25 cellular contexts compared by ENCODE assay signal in the genomic region with DNA sequence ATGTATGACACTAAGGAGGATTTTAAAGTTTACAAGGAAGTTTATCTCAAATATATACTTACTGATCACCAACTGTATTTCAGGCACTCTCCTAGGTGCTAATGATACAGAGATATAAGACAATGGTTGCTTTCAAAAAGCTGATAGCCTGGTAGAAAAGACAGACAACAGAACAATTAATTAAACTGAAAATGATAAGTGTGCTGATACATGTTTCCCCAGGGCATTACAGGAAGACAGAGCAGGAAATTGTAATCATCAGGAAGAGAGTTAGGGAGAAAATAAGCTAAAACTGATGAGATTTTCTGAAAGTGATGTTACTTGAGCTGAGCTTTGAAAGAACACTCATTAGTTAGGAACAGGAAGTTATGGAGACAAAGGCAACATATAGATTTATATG.
"Had no signal": no experiment of that assay in that cellular context is flagged by ENCODE, and none has a peak within 500 bp of the region (broad histone marks: within the 10 kb centered on the region; RNA-seq: fewer than 3 reads in every experiment).

No MANE protein-coding gene starts in this region.

- H3K27ac ChIP-seq: ascending aorta had no signal

- H3K36me3 ChIP-seq: ascending aorta had no signal

- DNase-seq: activated B cell treated with CpG ODN at 0.5 μM for 24 hours; activated CD4-positive, alpha-beta T cell treated with anti-CD3 and anti-CD28 coated beads for 1 hour; activated CD4-positive, alpha-beta T cell treated with anti-CD3 and anti-CD28 coated beads, Interleukin-2, amount 10 ng/mL, durations not matched to agents 24 days and 14 days; activated CD4-positive, alpha-beta T cell treated with anti-CD3 and anti-CD28 coated beads, Interleukin-2, amount 50 U/mL, for 48 hours; activated CD8-positive, alpha-beta memory T cell treated with anti-CD3 and anti-CD28 coated beads, Interleukin-2, amount 10 ng/mL, durations not matched to agents 7 days and 5 days; activated effector memory CD4-positive, alpha-beta T cell treated with Interleukin-2 at 50 U/mL for 16 hours; activated naive CD4-positive, alpha-beta T cell; activated T-cell treated with anti-CD3 and anti-CD28 coated beads, Interleukin-2, amount 50 U/mL, for 24 hours; MM.1S; NCI-H1048; NCI-H146; NCI-H187 treated with DMSO at 0.1 percent for 48 hours; NCI-H345; NCI-H510A; NCI-H526 treated with DMSO at 0.1 percent for 48 hours; NCI-H82; OCI-M1; RPMI8226 had no signal

- H3K4me1 ChIP-seq: ascending aorta had no signal

- H3K9me3 ChIP-seq: ascending aorta had no signal

- H3K27me3 Mint-ChIP-seq: activated B cell treated with CpG ODN at 0.5 μM for 24 hours; activated CD4-positive, alpha-beta T cell treated with anti-CD3 and anti-CD28 coated beads, Interleukin-2, amount 10 ng/mL, durations not matched to agents 24 days and 14 days; activated CD8-positive, alpha-beta memory T cell treated with anti-CD3 and anti-CD28 coated beads, Interleukin-2, amount 10 ng/mL, durations not matched to agents 7 days and 5 days; activated naive CD4-positive, alpha-beta T cell treated with anti-CD3 and anti-CD28 coated beads, Interleukin-2, amount 50 U/mL, for 24 hours; activated T-cell treated with anti-CD3 and anti-CD28 coated beads, Interleukin-2, amount 50 U/mL, for 24 hours; brain had no signal

- H3K4me1 Mint-ChIP-seq: activated B cell treated with CpG ODN at 0.5 μM for 24 hours; activated CD4-positive, alpha-beta T cell treated with anti-CD3 and anti-CD28 coated beads, Interleukin-2, amount 10 ng/mL, durations not matched to agents 24 days and 14 days; activated CD8-positive, alpha-beta memory T cell treated with anti-CD3 and anti-CD28 coated beads, Interleukin-2, amount 10 ng/mL, durations not matched to agents 7 days and 5 days; activated naive CD4-positive, alpha-beta T cell treated with anti-CD3 and anti-CD28 coated beads, Interleukin-2, amount 50 U/mL, for 24 hours; brain had no signal

- H3K4me3 ChIP-seq: ascending aorta had no signal

- ATAC-seq: activated CD8-positive, alpha-beta memory T cell treated with anti-CD3 and anti-CD28 coated beads, Interleukin-2, amount 10 ng/mL, durations not matched to agents 7 days and 5 days; Panc1; Right ventricle myocardium inferior had no signal

- H3K27me3 ChIP-seq: ascending aorta had no signal

- H3K27ac Mint-ChIP-seq: activated B cell treated with CpG ODN at 0.5 μM for 24 hours; activated CD4-positive, alpha-beta T cell treated with anti-CD3 and anti-CD28 coated beads, Interleukin-2, amount 10 ng/mL, durations not matched to agents 24 days and 14 days; activated CD8-positive, alpha-beta memory T cell treated with anti-CD3 and anti-CD28 coated beads, Interleukin-2, amount 10 ng/mL, durations not matched to agents 7 days and 5 days; activated naive CD4-positive, alpha-beta T cell treated with anti-CD3 and anti-CD28 coated beads, Interleukin-2, amount 50 U/mL, for 24 hours; activated T-cell treated with anti-CD3 and anti-CD28 coated beads, Interleukin-2, amount 50 U/mL, for 24 hours; activated T-helper 1 cell treated with anti-CD3 and anti-CD28 coated beads, Interleukin-12 subunit alpha, Interleukin-12 subunit beta, Interleukin-2, Interleukin-4 antibody, amounts not matched to agents 30 ng/mL and 10 ng/mL and 1 ng/mL, durations not matched to agents 14 hours and 24 hours and 36 hours; brain; T-helper 1 cell treated with Interleukin-12 subunit alpha and Interleukin-12 subunit beta and Interleukin-4 antibody, amounts not matched to agents 30 μg/mL and 1 μg/mL, for 36 hours had no signal

- H3K4me3 Mint-ChIP-seq: activated B cell treated with CpG ODN at 0.5 μM for 24 hours; activated CD4-positive, alpha-beta T cell treated with anti-CD3 and anti-CD28 coated beads, Interleukin-2, amount 10 ng/mL, durations not matched to agents 24 days and 14 days; activated CD8-positive, alpha-beta memory T cell treated with anti-CD3 and anti-CD28 coated beads, Interleukin-2, amount 10 ng/mL, durations not matched to agents 7 days and 5 days; activated naive CD4-positive, alpha-beta T cell treated with anti-CD3 and anti-CD28 coated beads, Interleukin-2, amount 50 U/mL, for 24 hours; activated T-cell treated with anti-CD3 and anti-CD28 coated beads, Interleukin-2, amount 50 U/mL, for 24 hours; activated T-helper 1 cell treated with anti-CD3 and anti-CD28 coated beads, Interleukin-12 subunit alpha, Interleukin-12 subunit beta, Interleukin-2, Interleukin-4 antibody, amounts not matched to agents 30 ng/mL and 10 ng/mL and 1 ng/mL, durations not matched to agents 14 hours and 24 hours and 36 hours; brain; T-helper 1 cell treated with Interleukin-12 subunit alpha and Interleukin-12 subunit beta and Interleukin-4 antibody, amounts not matched to agents 30 μg/mL and 1 μg/mL, for 36 hours had no signal
